ENCODE assay signal across 19 cellular contexts in genomic region chr6:54059683-54060082, GRCh38. TPM values are rescaled to one million over a fixed set of nuclear protein-coding genes. Genes with fewer than 3 reads are reported as not detected.
DNase-seq lines count a peak whose midpoint lies in the region; ATAC-seq, FAIRE-seq and TF ChIP-seq lines count a peak whose summit lies in the region.
"Had no signal": no experiment of that assay in that cellular context is flagged by ENCODE, and none has a peak within 500 bp of the region (broad histone marks: within the 10 kb centered on the region; RNA-seq: fewer than 3 reads in every experiment).

No MANE protein-coding gene starts in this region.

- no peak overlapping the region for H2AFZ ChIP-seq in KMS-11 (ENCODE audit: low read depth)
- H2AFZ ChIP-seq in H1 (ENCODE audit: low read length), result no peak overlapping the region

- peak; percentile 44 for FAIRE-seq in D721Med (lab: Jason Lieb, UNC)
- peak; percentile 19 for FAIRE-seq in H1 (lab: Jason Lieb, UNC)
- FAIRE-seq: GM12878, urothelium cell line had no signal

- H3K4me2 ChIP-seq in KMS-11 (0 out of 2 replicates have a peak overlapping the region, but pooled peaks have one; percentile 4), H1 (ENCODE audit: insufficient read depth in 1 of 2, low read depth in 2 of 2, low read length in 2 of 2) (no peak overlapping the region)

- H3K23me2 ChIP-seq in H1 (ENCODE audit: low read depth, low read length), result no peaks in the 10 kb centered on the region; the same call in 1 of the 2 replicates

- H4K8ac ChIP-seq in H1 (ENCODE audit: extremely low read depth, insufficient read depth, low read length), result no peak overlapping the region

- H3K9me3 ChIP-seq in H1 (ENCODE audit: insufficient read depth in 2 of 2, low read depth in 1 of 2, low read length in 1 of 2) (no peaks in the 10 kb centered on the region), psoas muscle (no peaks in the 10 kb centered on the region), WERI-Rb-1 (ENCODE audit: severe bottlenecking) (no peaks in the 10 kb centered on the region), suprapubic skin (no peaks in the 10 kb centered on the region)
- H3K9me3 ChIP-seq: BE2C, gastroesophageal sphincter, left lung had no signal

- H3K14ac ChIP-seq in H1 (ENCODE audit: insufficient read length), result no peak overlapping the region

- H2AK5ac ChIP-seq in H1 (ENCODE audit: low read depth, low read length), result no peak overlapping the region

- POLR2A ChIA-PET in H1 (lab: Charles Lee; ENCODE audit: partially characterized antibody), result no interaction called here

- H3K27ac ChIP-seq in KMS-11 (no peak overlapping the region), H1 (ENCODE audit: low read depth, low read length) (no peak overlapping the region), psoas muscle (peak overlapping the region; percentile 86), WERI-Rb-1 (no peak overlapping the region), suprapubic skin (no peak overlapping the region)
- H3K27ac ChIP-seq: gastroesophageal sphincter, left lung had no signal

- no peak for TF ChIP-seq EP300 in H1 (IDR thresholded peaks at IDR 0.05; ENCODE audit: borderline replicate concordance in 1 of 2, low read depth in 2 of 2, low read length in 2 of 2)
- no peak for TF ChIP-seq EP300 in suprapubic skin (IDR thresholded peaks at IDR 0.05)

- H3K4me3 ChIP-seq in KMS-11 (IDR thresholded peaks at IDR 0.05; ENCODE audit: insufficient read depth, low read depth, low read length), result no peak overlapping the region
- H3K4me3 ChIP-seq in H1 (ENCODE audit: extremely low read depth in 1 of 4, insufficient read depth in 2 of 4, low read depth in 3 of 4, low read length in 4 of 4), result no peak overlapping the region
- H3K4me3 ChIP-seq in psoas muscle, result peak overlapping the region; percentile 46
- H3K4me3 ChIP-seq in WERI-Rb-1 (ENCODE audit: low read depth, low read length), result no peak overlapping the region
- H3K4me3 ChIP-seq in suprapubic skin, result no peak overlapping the region
- H3K4me3 ChIP-seq: gastroesophageal sphincter, GM12878, left lung had no signal

- no peaks in the 10 kb centered on the region for H3K79me1 ChIP-seq in H1 (ENCODE audit: low read depth, low read length)

- no peak overlapping the region for H2BK120ac ChIP-seq in H1 (replicated peaks; ENCODE audit: low read depth, low read length)

- TF ChIP-seq CTCF in D721Med (IDR thresholded peaks at IDR 0.05; ENCODE audit: insufficient read depth, missing control alignments) (no peak), KMS-11 (conservative IDR thresholded peaks at IDR 0.05; ENCODE audit: low read depth, low read length) (no peak), H1 (IDR thresholded peaks at IDR 0.05; ENCODE audit: control extremely low read depth in 1 of 3, insufficient read depth in 1 of 3, low read depth in 1 of 3, low read length in 3 of 3) (no peak), psoas muscle (IDR thresholded peaks at IDR 0.05) (no peak), WERI-Rb-1 (IDR thresholded peaks at IDR 0.05; ENCODE audit: low read depth, low read length) (no peak), suprapubic skin (IDR thresholded peaks at IDR 0.05) (no peak)

- TF ChIP-seq POLR2A in H1 (IDR thresholded peaks at IDR 0.05; ENCODE audit: control extremely low read depth in 1 of 2, low read depth in 2 of 2, low read length in 2 of 2) (no peak), suprapubic skin (IDR thresholded peaks at IDR 0.05) (no peak)

- no peak overlapping the region for H2BK12ac ChIP-seq in H1 (ENCODE audit: low read depth, low read length)

- WGBS in H1 (ENCODE audit: extremely low coverage in 1 of 2, insufficient coverage in 1 of 2, insufficient read length in 1 of 2, insufficient replicate concordance in 2 of 2, low coverage in 1 of 2, low lambda C conversion rate in 2 of 2, missing lambda C conversion rate in 1 of 2), 2 experiments, result 79 to 100% methylated on average over 1 to 2 of the region's 2 CpGs
- WGBS in psoas muscle, 3 donors, result 54 to 79% (median 60%) methylated on average over 2 of the region's 2 CpGs
- WGBS in suprapubic skin, result 81% methylated on average over 2 of the region's 2 CpGs

- DNase-seq in D721Med (ENCODE audit: insufficient read length, low spot score) (no peak), H1 (ENCODE audit: low read depth in 1 of 2, low spot score in 2 of 2) (no peak), psoas muscle (no peak), WERI-Rb-1 (no peak), suprapubic skin (ENCODE audit: low spot score in 2 of 2) (no peak)
- DNase-seq: activated naive CD4-positive, alpha-beta T cell; aorta; BE2C; GF-D8; left lung; NCI-H1930; nucleus accumbens; stimulated activated naive CD8-positive, alpha-beta T cell treated with anti-CD3 and anti-CD28 coated beads, Interleukin-15, amount 100 ng/mL, for 72 hours had no signal

- H2BK5ac ChIP-seq in H1 (ENCODE audit: low read depth, low read length), result no peak overlapping the region

- no peak overlapping the region for H3K4ac ChIP-seq in H1 (replicated peaks; ENCODE audit: insufficient read length, low read depth, low read length)

- no peaks in the 10 kb centered on the region for H3K27me3 ChIP-seq in KMS-11 (ENCODE audit: insufficient read depth, low read depth)
- H3K27me3 ChIP-seq in H1 (replicated peaks in 1 of 4; ENCODE audit: control insufficient read depth in 3 of 4, extremely low read depth in 1 of 4, insufficient read depth in 3 of 4, low read length in 3 of 4), result no peaks in the 10 kb centered on the region
- H3K27me3 ChIP-seq in psoas muscle (ENCODE audit: insufficient read depth in 3 of 3, low read length in 2 of 3), result no peaks in the 10 kb centered on the region
- peaks cover 42% of the 10 kb centered on the region for H3K27me3 ChIP-seq in WERI-Rb-1 (ENCODE audit: insufficient read depth, low read depth, severe bottlenecking)
- H3K27me3 ChIP-seq in suprapubic skin, result no peaks in the 10 kb centered on the region
- H3K27me3 ChIP-seq: BE2C, gastroesophageal sphincter, left lung had no signal

- H4K5ac ChIP-seq in H1 (ENCODE audit: insufficient read length, low read depth, low read length), result no peak overlapping the region

- H3K4me1 ChIP-seq in KMS-11 (ENCODE audit: low read depth, poor library complexity, severe bottlenecking) (no peaks in the 10 kb centered on the region), H1 (replicated peaks in 1 of 4; ENCODE audit: control insufficient read depth in 3 of 4, insufficient read depth in 4 of 4, low read length in 3 of 4) (no peaks in the 10 kb centered on the region), psoas muscle (peaks cover 63% of the 10 kb centered on the region), suprapubic skin (no peaks in the 10 kb centered on the region)
- H3K4me1 ChIP-seq: BE2C, gastroesophageal sphincter, left lung had no signal

- no peak overlapping the region for H3K9ac ChIP-seq in KMS-11
- no peak overlapping the region for H3K9ac ChIP-seq in H1 (replicated peaks in 1 of 4; ENCODE audit: extremely low read depth in 1 of 4, low read depth in 3 of 4, low read length in 3 of 4)

- no peak overlapping the region for H2BK20ac ChIP-seq in H1 (ENCODE audit: low read length)

- no peaks in the 10 kb centered on the region for H3K79me2 ChIP-seq in KMS-11 (ENCODE audit: insufficient read depth, low read depth)
- no peaks in the 10 kb centered on the region for H3K79me2 ChIP-seq in H1 (ENCODE audit: control insufficient read depth in 1 of 2, insufficient read depth in 2 of 2, low read length in 2 of 2)

- no peak for TF ChIP-seq RAD21 in H1 (IDR thresholded peaks at IDR 0.05 in 1 of 2, conservative IDR thresholded peaks at IDR 0.05 in 1 of 2; ENCODE audit: low read depth in 2 of 2, low read length in 2 of 2)

- no peaks in the 10 kb centered on the region for H4K20me1 ChIP-seq in KMS-11 (ENCODE audit: insufficient read depth)
- H4K20me1 ChIP-seq in H1 (replicated peaks in 1 of 2; ENCODE audit: control insufficient read depth in 1 of 2, insufficient read depth in 2 of 2, low read length in 2 of 2), result no peaks in the 10 kb centered on the region

- no peak overlapping the region for H3K56ac ChIP-seq in H1 (replicated peaks; ENCODE audit: insufficient read length, low read depth, low read length)

- no peak overlapping the region for H3K18ac ChIP-seq in H1 (ENCODE audit: extremely low read depth, low read length)

- no peak overlapping the region for H2BK15ac ChIP-seq in H1 (ENCODE audit: low read length)

- H3K23ac ChIP-seq in H1 (ENCODE audit: insufficient read length), result no peak overlapping the region

- CTCF ChIA-PET in H1 (lab: Charles Lee; ENCODE audit: partially characterized antibody), result no interaction called here

- intact Hi-C loops in psoas muscle (cut with DNase I), result no loop called here

- no peak overlapping the region for H4K91ac ChIP-seq in H1 (replicated peaks; ENCODE audit: insufficient read length, low read length)

- no peak for ATAC-seq in psoas muscle
- ATAC-seq in GM19395 (IDR thresholded peaks at IDR 0.05; ENCODE audit: unreplicated experiment), result no peak
- ATAC-seq: GM12878; left lung; stimulated activated naive CD8-positive, alpha-beta T cell treated with anti-CD3 and anti-CD28 coated beads, Interleukin-15, amount 100 ng/mL, for 72 hours had no signal

- H3K36me3 ChIP-seq in KMS-11 (ENCODE audit: insufficient read depth) (no peaks in the 10 kb centered on the region), H1 (ENCODE audit: control insufficient read depth in 2 of 4, insufficient read depth in 4 of 4, low read length in 3 of 4) (no peaks in the 10 kb centered on the region), psoas muscle (ENCODE audit: insufficient read depth in 1 of 2, low read depth in 1 of 2) (no peaks in the 10 kb centered on the region), WERI-Rb-1 (no peaks in the 10 kb centered on the region), suprapubic skin (no peaks in the 10 kb centered on the region)
- H3K36me3 ChIP-seq: BE2C, gastroesophageal sphincter, left lung had no signal

TF ChIP-seq in H1, 55 proteins besides CTCF, POLR2A, EP300 and RAD21 (continues in another document):
- TF ChIP-seq KDM4A (IDR thresholded peaks at IDR 0.05; ENCODE audit: low read depth, low read length, severe bottlenecking), result no peak
- no peak for TF ChIP-seq FOSL1 (IDR thresholded peaks at IDR 0.05; ENCODE audit: insufficient read depth, low read depth, low read length)
- no peak for TF ChIP-seq SP2 (IDR thresholded peaks at IDR 0.05; ENCODE audit: low read length)
- no peak for TF ChIP-seq ASH2L (IDR thresholded peaks at IDR 0.05; ENCODE audit: low read length)

RNA-seq across cellular contexts. Expression of gene MLIP, which starts 51.6 kb away (rescaled TPM):
- not detected in 2 replicates for total RNA-seq in H1 (2021; fragmentation: NEBNext Ultra II Directional; extraction: Animal tissue kit (Norgen Biotek cat#: 25700))
- polyA plus RNA-seq in H1 (2011; rRNA removed) (not detected in 2 replicates), psoas muscle (100 to 1,000 TPM in 2 of 3 donors, 10 to 100 TPM in 1; 51.5 to 163 (median 119) TPM)
- not detected for polyA plus RNA-seq in H1 (2011; cell fraction: cytosol; rRNA removed)
- not detected for polyA plus RNA-seq in H1 (2011; cell fraction: nucleus; rRNA removed)
- not detected in 4 replicates for polyA plus RNA-seq in H1 (2012, experiment 1 of 2)
- not detected for polyA plus RNA-seq in H1 (2012, experiment 2 of 2)
- polyA plus RNA-seq in H1 (2013, experiment 1 of 2), result not detected
- not detected for polyA plus RNA-seq in H1 (2013, experiment 2 of 2)
- 1.8 TPM in 1 of 2 replicates, not detected in the other for polyA minus RNA-seq in H1 (2011; rRNA and poly(A)+ RNA removed)
- not detected for polyA minus RNA-seq in H1 (2011; cell fraction: cytosol; rRNA and poly(A)+ RNA removed)
- not detected for polyA minus RNA-seq in H1 (2011; cell fraction: nucleus; rRNA and poly(A)+ RNA removed)
- total RNA-seq in psoas muscle (100 to 1,000 TPM; 140 to 365 (median 171) TPM), suprapubic skin (10 to 100 TPM in 3 of 4 donors, 1 to 10 TPM in 1; 3.1 to 16.7 (median 12.2) TPM)
- total RNA-seq: GM12878, NCI-H460 had no signal
- polyA plus RNA-seq: GM12878 had no signal

Comparison
In these comparisons a context has a peak if more than half of its experiments do, and no peak if none do; other contexts are left out.
1. RNA of gene MLIP, which starts 51.6 kb away (total RNA-seq): 140 to 365 TPM in psoas muscle; 3.1 to 16.7 TPM in suprapubic skin and not detected in H1; every median in the first group is over 4 times any median in the second.